In genomic region chr3:101725192-101725889, GRCh38 we compare ENCODE assay signal across 1 cellular context.
TF ChIP-seq lines count a peak whose summit lies in the region.

No MANE protein-coding gene starts in this region.

TF ChIP-seq in GM23338, 12 proteins besides CTCF, POLR2A, EP300 and RAD21 (continued from another document):
- TF ChIP-seq REST (IDR thresholded peaks at IDR 0.05; ENCODE audit: unreplicated experiment) (no peak), NANOG (IDR thresholded peaks at IDR 0.05; ENCODE audit: borderline replicate concordance) (no peak), STAT1 (IDR thresholded peaks at IDR 0.05; ENCODE audit: unreplicated experiment) (no peak), ZNF114 (CRISPR knock-in tag; IDR thresholded peaks at IDR 0.05) (no peak), JUNB (IDR thresholded peaks at IDR 0.05; ENCODE audit: unreplicated experiment) (no peak), EZH2 (IDR thresholded peaks at IDR 0.05; ENCODE audit: low read depth, unreplicated experiment) (no peak)
TF ChIP-seq in GM23338: peak in this region for 0.
